In genomic region chr7:112157072-112157471, GRCh38 we compare ENCODE assay signal across 10 cellular contexts. TPM values are rescaled to one million over a fixed set of nuclear protein-coding genes. Genes with fewer than 3 reads are reported as not detected.
A peak's percentile ranks its signal among the peaks of the same experiment; 100 is the strongest.
DNase-seq lines count a peak whose midpoint lies in the region; ATAC-seq, FAIRE-seq and TF ChIP-seq lines count a peak whose summit lies in the region.
"Had no signal": no experiment of that assay in that cellular context is flagged by ENCODE, and none has a peak within 500 bp of the region (broad histone marks: within the 10 kb centered on the region; RNA-seq: fewer than 3 reads in every experiment).

No MANE protein-coding gene starts in this region.

- H3K27me3 ChIP-seq in A673 (replicated peaks; ENCODE audit: insufficient read depth, low read depth, low read length, poor library complexity) = no peaks in the 10 kb centered on the region
- no peaks in the 10 kb centered on the region for H3K27me3 ChIP-seq in esophagus squamous epithelium

- H3K4me3 ChIP-seq in fibroblast of pulmonary artery (replicated peaks; ENCODE audit: low read depth, low read length) (no peak overlapping the region), A673 (ENCODE audit: low read depth, low read length, poor library complexity, severe bottlenecking) (no peak overlapping the region), esophagus squamous epithelium (no peak overlapping the region)

- H3K27ac ChIP-seq in A673 (ENCODE audit: low read depth, low read length, poor library complexity, severe bottlenecking) = no peak overlapping the region
- no peak overlapping the region for H3K27ac ChIP-seq in esophagus squamous epithelium

- H3K9me3 ChIP-seq in A673 (ENCODE audit: low read depth, low read length, poor library complexity, severe bottlenecking) (no peaks in the 10 kb centered on the region), esophagus squamous epithelium (no peaks in the 10 kb centered on the region)

- no peak for ATAC-seq in activated CD8-positive, alpha-beta T cell treated with anti-CD3 and anti-CD28 coated beads for 36 hours
- no peak for ATAC-seq in activated CD8-positive, alpha-beta T cell treated with anti-CD3 and anti-CD28 coated beads, Interleukin-2, amount 10 ng/mL, durations not matched to agents 7 days and 5 days

- DNase-seq in activated CD8-positive, alpha-beta T cell treated with anti-CD3 and anti-CD28 coated beads for 36 hours = peak; percentile 6
- no peak for DNase-seq in activated CD8-positive, alpha-beta T cell treated with anti-CD3 and anti-CD28 coated beads, Interleukin-2, amount 10 ng/mL, durations not matched to agents 7 days and 5 days
- DNase-seq in RCC 7860 (ENCODE audit: low spot score) (peak; percentile 99), fibroblast of pulmonary artery (ENCODE audit: low read depth) (peak; percentile 89), A673 (ENCODE audit: low spot score) (no peak), esophagus squamous epithelium (lab: John Stamatoyannopoulos, UW) (no peak), midbrain (lab: John Stamatoyannopoulos, UW) (no peak)
- DNase-seq in activated naive CD4-positive, alpha-beta T cell treated with anti-CD3 and anti-CD28 coated beads, Interleukin-2, amount 50 U/mL, for 16 hours = no peak
- DNase-seq: NCI-H2171 had no signal

- TF ChIP-seq CTCF in activated CD8-positive, alpha-beta T cell treated with anti-CD3 and anti-CD28 coated beads for 36 hours (IDR thresholded peaks at IDR 0.05) = no peak
- TF ChIP-seq CTCF in fibroblast of pulmonary artery (IDR thresholded peaks at IDR 0.05; ENCODE audit: low read length, missing control alignments) (no peak), A673 (conservative IDR thresholded peaks at IDR 0.05; ENCODE audit: low read depth, low read length) (no peak), esophagus squamous epithelium (IDR thresholded peaks at IDR 0.05) (no peak)

- H3K27ac Mint-ChIP-seq in activated CD8-positive, alpha-beta T cell treated with anti-CD3 and anti-CD28 coated beads for 36 hours = no peak overlapping the region
- H3K27ac Mint-ChIP-seq in activated CD8-positive, alpha-beta T cell treated with anti-CD3 and anti-CD28 coated beads, Interleukin-2, amount 10 ng/mL, durations not matched to agents 7 days and 5 days = no peak overlapping the region
- H3K27ac Mint-ChIP-seq: B cell had no signal

- H3K27me3 Mint-ChIP-seq in activated CD8-positive, alpha-beta T cell treated with anti-CD3 and anti-CD28 coated beads for 36 hours = peaks cover 11% of the 10 kb centered on the region
- H3K27me3 Mint-ChIP-seq in activated CD8-positive, alpha-beta T cell treated with anti-CD3 and anti-CD28 coated beads, Interleukin-2, amount 10 ng/mL, durations not matched to agents 7 days and 5 days (ENCODE audit: low read depth) = peaks cover 17% of the 10 kb centered on the region

- no TSS peak for BruUV-seq in A673 (replicated peaks; lab: Mats Ljungman, UMichigan)

- CTCF ChIA-PET in activated CD8-positive, alpha-beta T cell treated with anti-CD3 and anti-CD28 coated beads for 36 hours (lab: Charles Lee) = interaction anchor here (1.1 kb wide), 1 partner anchor 20 kb away, joined by 3 read pairs; no protein-coding TSS in a partner anchor
- CTCF ChIA-PET in activated CD8-positive, alpha-beta T cell treated with anti-CD3 and anti-CD28 coated beads, Interleukin-2, amount 10 ng/mL, durations not matched to agents 7 days and 5 days (lab: Charles Lee) = no interaction called here
- CTCF ChIA-PET in A673 (lab: Charles Lee) = no interaction called here

- POLR2A ChIA-PET in activated CD8-positive, alpha-beta T cell treated with anti-CD3 and anti-CD28 coated beads for 36 hours (lab: Charles Lee) = no interaction called here
- POLR2A ChIA-PET in activated CD8-positive, alpha-beta T cell treated with anti-CD3 and anti-CD28 coated beads, Interleukin-2, amount 10 ng/mL, durations not matched to agents 7 days and 5 days (lab: Charles Lee) = no interaction called here
- POLR2A ChIA-PET in A673 (lab: Charles Lee; ENCODE audit: low non-redundant PET) = no interaction called here

- 56% methylated on average over 4 of the region's 4 CpGs for WGBS in esophagus squamous epithelium, 2 donors

- no peaks in the 10 kb centered on the region for H3K4me1 Mint-ChIP-seq in activated CD8-positive, alpha-beta T cell treated with anti-CD3 and anti-CD28 coated beads for 36 hours (ENCODE audit: low read depth)
- H3K4me1 Mint-ChIP-seq in activated CD8-positive, alpha-beta T cell treated with anti-CD3 and anti-CD28 coated beads, Interleukin-2, amount 10 ng/mL, durations not matched to agents 7 days and 5 days (ENCODE audit: low read depth) = peaks cover 2% of the 10 kb centered on the region

- H3K4me3 Mint-ChIP-seq in activated CD8-positive, alpha-beta T cell treated with anti-CD3 and anti-CD28 coated beads for 36 hours = no peak overlapping the region
- no peak overlapping the region for H3K4me3 Mint-ChIP-seq in activated CD8-positive, alpha-beta T cell treated with anti-CD3 and anti-CD28 coated beads, Interleukin-2, amount 10 ng/mL, durations not matched to agents 7 days and 5 days
- H3K4me3 Mint-ChIP-seq: B cell had no signal

- peaks cover 23% of the 10 kb centered on the region for H3K4me1 ChIP-seq in A673 (ENCODE audit: insufficient read depth, low read length, poor library complexity, severe bottlenecking)
- peaks cover 4 to 9% (median 6%) of the 10 kb centered on the region in 3 donors for H3K4me1 ChIP-seq in esophagus squamous epithelium

- intact Hi-C loops in activated CD8-positive, alpha-beta T cell treated with anti-CD3 and anti-CD28 coated beads for 36 hours (cut with micrococcal nuclease) = no loop called here
- intact Hi-C loops in A673 (cut with micrococcal nuclease; ENCODE audit: unreplicated experiment) (no loop called here), esophagus squamous epithelium (cut with DNase I) (no loop called here)

- H3K36me3 ChIP-seq in A673 (ENCODE audit: insufficient read depth, low read length, poor library complexity, severe bottlenecking) (no peaks in the 10 kb centered on the region), esophagus squamous epithelium (no peaks in the 10 kb centered on the region)

- H3K9me3 Mint-ChIP-seq in activated CD8-positive, alpha-beta T cell treated with anti-CD3 and anti-CD28 coated beads for 36 hours = no peaks in the 10 kb centered on the region
- no peaks in the 10 kb centered on the region for H3K9me3 Mint-ChIP-seq in activated CD8-positive, alpha-beta T cell treated with anti-CD3 and anti-CD28 coated beads, Interleukin-2, amount 10 ng/mL, durations not matched to agents 7 days and 5 days (ENCODE audit: insufficient read depth)

- no peak for TF ChIP-seq POLR2A in esophagus squamous epithelium (IDR thresholded peaks at IDR 0.05)

- no peaks in the 10 kb centered on the region for H3K36me3 Mint-ChIP-seq in activated CD8-positive, alpha-beta T cell treated with anti-CD3 and anti-CD28 coated beads for 36 hours (ENCODE audit: low read depth)
- no peaks in the 10 kb centered on the region for H3K36me3 Mint-ChIP-seq in activated CD8-positive, alpha-beta T cell treated with anti-CD3 and anti-CD28 coated beads, Interleukin-2, amount 10 ng/mL, durations not matched to agents 7 days and 5 days (ENCODE audit: low read depth)

- peak; percentile 99 for FAIRE-seq in RCC 7860 (lab: Jason Lieb, UNC)

RNA-seq across cellular contexts. Expression of gene DOCK4, which starts 49.1 kb away (rescaled TPM):
- under 1 TPM; 0.31 to 0.32 TPM for total RNA-seq in activated CD8-positive, alpha-beta T cell treated with anti-CD3 and anti-CD28 coated beads for 36 hours
- total RNA-seq in activated CD8-positive, alpha-beta T cell treated with anti-CD3 and anti-CD28 coated beads, Interleukin-2, amount 10 ng/mL, durations not matched to agents 7 days and 5 days = under 1 TPM; 0.10 to 0.18 TPM
- 21.0 and 28.5 TPM in 2 replicates for total RNA-seq in A673 (2021)
- 10 to 100 TPM in 3 of 4 donors, 1 to 10 TPM in 1; 9.9 to 30.9 (median 13.7) TPM for total RNA-seq in esophagus squamous epithelium

RNA-seq across cellular contexts. Expression of gene ZNF277, which starts 49.4 kb away (rescaled TPM):
- 10 to 100 TPM; 21.5 to 25.8 TPM for total RNA-seq in activated CD8-positive, alpha-beta T cell treated with anti-CD3 and anti-CD28 coated beads for 36 hours
- 10 to 100 TPM; 14.8 to 15.6 TPM for total RNA-seq in activated CD8-positive, alpha-beta T cell treated with anti-CD3 and anti-CD28 coated beads, Interleukin-2, amount 10 ng/mL, durations not matched to agents 7 days and 5 days
- total RNA-seq in A673 (2021) = 17.7 and 21.0 TPM in 2 replicates
- total RNA-seq in esophagus squamous epithelium = 10 to 100 TPM in 3 of 4 donors, 1 to 10 TPM in 1; 7.3 to 32.0 (median 19.6) TPM

Comparison
In these comparisons a context has a peak if more than half of its experiments do, and no peak if none do; other contexts are left out.
1. DNase-seq: peak in activated CD8-positive, alpha-beta T cell treated with anti-CD3 and anti-CD28 coated beads for 36 hours (single experiment), RCC 7860 (single experiment) and fibroblast of pulmonary artery (single experiment); none in activated CD8-positive, alpha-beta T cell treated with anti-CD3 and anti-CD28 coated beads, Interleukin-2, amount 10 ng/mL, durations not matched to agents 7 days and 5 days (single experiment), A673 (single experiment), activated naive CD4-positive, alpha-beta T cell treated with anti-CD3 and anti-CD28 coated beads, Interleukin-2, amount 50 U/mL, for 16 hours (single experiment), esophagus squamous epithelium (single experiment) and midbrain (single experiment).
2. RNA of gene DOCK4, which starts 49.1 kb away (total RNA-seq): 21.0 to 28.5 TPM in A673 and 9.9 to 30.9 TPM in esophagus squamous epithelium; 0.31 to 0.32 TPM in activated CD8-positive, alpha-beta T cell treated with anti-CD3 and anti-CD28 coated beads for 36 hours and 0.10 to 0.18 TPM in activated CD8-positive, alpha-beta T cell treated with anti-CD3 and anti-CD28 coated beads, Interleukin-2, amount 10 ng/mL, durations not matched to agents 7 days and 5 days; every median in the first group is over 4 times any median in the second.